Comparison of ENCODE assay signal across 20 cellular contexts in genomic region chr3:172466553-172467130, GRCh38. TPM values are rescaled to one million over a fixed set of nuclear protein-coding genes. Genes with fewer than 3 reads are reported as not detected.
"Had no signal": no experiment of that assay in that cellular context is flagged by ENCODE, and none has a peak within 500 bp of the region (broad histone marks: within the 10 kb centered on the region; RNA-seq: fewer than 3 reads in every experiment).

No MANE protein-coding gene starts in this region.

- H3K27me3 ChIP-seq: hepatocyte, neural progenitor cell, pancreas, testis had no signal

- H3K27ac ChIP-seq: dorsolateral prefrontal cortex, hepatocyte, neural progenitor cell, pancreas, testis had no signal

- DNase-seq: activated CD4-positive, alpha-beta memory T cell treated with anti-CD3 and anti-CD28 coated beads for 36 hours; activated CD4-positive, alpha-beta T cell treated with anti-CD3 and anti-CD28 coated beads for 1 hour; activated gamma-delta T cell; activated naive CD8-positive, alpha-beta T cell treated with anti-CD3 and anti-CD28 coated beads for 36 hours; activated T-cell treated with anti-CD3 and anti-CD28 coated beads, Interleukin-2, amount 50 U/mL, for 48 hours; anterior cingulate cortex; dorsolateral prefrontal cortex; midbrain; pancreas; stimulated activated CD4-positive, alpha-beta T cell treated with anti-CD3 and anti-CD28 coated beads, Interleukin-4, amount 100 ng/mL, for 4 hours; stimulated activated naive CD8-positive, alpha-beta T cell treated with anti-CD3 and anti-CD28 coated beads, Interleukin-15, amount 100 ng/mL, for 72 hours; testis had no signal

- H3K4me1 ChIP-seq: neural progenitor cell, pancreas, testis had no signal

- FAIRE-seq: bronchial epithelial cell, pancreas had no signal

- H3K4me3 ChIP-seq: dorsolateral prefrontal cortex, hepatocyte, neural progenitor cell, pancreas, skin epidermis, testis had no signal

- H2AFZ ChIP-seq: hepatocyte, neural progenitor cell had no signal

- ATAC-seq: stimulated activated naive CD8-positive, alpha-beta T cell treated with anti-CD3 and anti-CD28 coated beads, Interleukin-15, amount 100 ng/mL, for 72 hours had no signal

- H3K36me3 ChIP-seq: neural progenitor cell, pancreas had no signal

- H3K79me2 ChIP-seq: hepatocyte had no signal

- H3K9me3 ChIP-seq: pancreas, testis had no signal

- H3K9ac ChIP-seq: neural progenitor cell had no signal

- H3K4me2 ChIP-seq: hepatocyte, neural progenitor cell had no signal

RNA-seq across cellular contexts. Expression of gene GHSR, which starts 18.4 kb away (rescaled TPM):
- total RNA-seq: activated CD4-positive, alpha-beta memory T cell treated with anti-CD3 and anti-CD28 coated beads for 36 hours; activated naive CD8-positive, alpha-beta T cell treated with anti-CD3 and anti-CD28 coated beads for 36 hours; bronchial epithelial cell; dorsolateral prefrontal cortex; fibroblast of lung; hepatocyte; kidney epithelial cell; lower leg skin; ureter had no signal
- polyA plus RNA-seq: fibroblast of lung, hepatocyte had no signal
